17 cellular contexts compared by ENCODE assay signal in genomic region chr22:37154925-37155712, GRCh38. TPM values are rescaled to one million over a fixed set of nuclear protein-coding genes. Genes with fewer than 3 reads are reported as not detected.
A peak's percentile ranks its signal among the peaks of the same experiment; 100 is the strongest.
DNase-seq lines count a peak whose midpoint lies in the region; ATAC-seq and TF ChIP-seq lines count a peak whose summit lies in the region.
"Had no signal": no experiment of that assay in that cellular context is flagged by ENCODE, and none has a peak within 500 bp of the region (broad histone marks: within the 10 kb centered on the region; RNA-seq: fewer than 3 reads in every experiment).

No MANE protein-coding gene starts in this region.

- CTCF ChIA-PET in activated CD4-positive, alpha-beta memory T cell treated with anti-CD3 and anti-CD28 coated beads for 36 hours (lab: Charles Lee) = interaction anchor here (12.3 kb wide), 1 partner anchor 9 kb away, joined by 183 read pairs; no protein-coding TSS in a partner anchor
- CTCF ChIA-PET in activated CD4-positive, alpha-beta memory T cell treated with anti-CD3 and anti-CD28 coated beads, Interleukin-2, amount 10 ng/mL, durations not matched to agents 7 days and 5 days (lab: Charles Lee) = no interaction called here

- TF ChIP-seq CTCF in progenitor cell of endocrine pancreas (IDR thresholded peaks at IDR 0.05; ENCODE audit: unreplicated experiment) = no peak

- POLR2A ChIA-PET in activated CD4-positive, alpha-beta memory T cell treated with anti-CD3 and anti-CD28 coated beads for 36 hours (lab: Charles Lee) = no interaction called here
- POLR2A ChIA-PET in activated CD4-positive, alpha-beta memory T cell treated with anti-CD3 and anti-CD28 coated beads, Interleukin-2, amount 10 ng/mL, durations not matched to agents 7 days and 5 days (lab: Charles Lee) = no interaction called here

- H3K36me3 Mint-ChIP-seq in activated CD4-positive, alpha-beta memory T cell treated with anti-CD3 and anti-CD28 coated beads for 36 hours = peaks cover under 1% of the 10 kb centered on the region
- peaks cover 21% of the 10 kb centered on the region for H3K36me3 Mint-ChIP-seq in activated CD4-positive, alpha-beta memory T cell treated with anti-CD3 and anti-CD28 coated beads, Interleukin-2, amount 10 ng/mL, durations not matched to agents 7 days and 5 days (ENCODE audit: low read depth)
- H3K36me3 Mint-ChIP-seq in activated naive CD8-positive, alpha-beta T cell treated with anti-CD3 and anti-CD28 coated beads for 36 hours = peaks cover 1% of the 10 kb centered on the region
- H3K36me3 Mint-ChIP-seq in progenitor cell of endocrine pancreas (ENCODE audit: insufficient read depth) = peaks cover 3% of the 10 kb centered on the region
- H3K36me3 Mint-ChIP-seq: WTC11 had no signal

- intact Hi-C loops in activated CD4-positive, alpha-beta memory T cell treated with anti-CD3 and anti-CD28 coated beads for 36 hours (cut with micrococcal nuclease) = no loop called here

- no peak overlapping the region for H3K4me3 Mint-ChIP-seq in activated CD4-positive, alpha-beta memory T cell treated with anti-CD3 and anti-CD28 coated beads for 36 hours
- H3K4me3 Mint-ChIP-seq in activated CD4-positive, alpha-beta memory T cell treated with anti-CD3 and anti-CD28 coated beads, Interleukin-2, amount 10 ng/mL, durations not matched to agents 7 days and 5 days = no peak overlapping the region
- H3K4me3 Mint-ChIP-seq in activated naive CD8-positive, alpha-beta T cell treated with anti-CD3 and anti-CD28 coated beads for 36 hours = no peak overlapping the region
- no peak overlapping the region for H3K4me3 Mint-ChIP-seq in progenitor cell of endocrine pancreas (ENCODE audit: low read depth)
- H3K4me3 Mint-ChIP-seq: WTC11 had no signal

- peaks cover 53% of the 10 kb centered on the region for H3K4me1 Mint-ChIP-seq in activated CD4-positive, alpha-beta memory T cell treated with anti-CD3 and anti-CD28 coated beads for 36 hours (ENCODE audit: low read depth)
- peaks cover 67% of the 10 kb centered on the region for H3K4me1 Mint-ChIP-seq in activated CD4-positive, alpha-beta memory T cell treated with anti-CD3 and anti-CD28 coated beads, Interleukin-2, amount 10 ng/mL, durations not matched to agents 7 days and 5 days
- peaks cover 36% of the 10 kb centered on the region for H3K4me1 Mint-ChIP-seq in activated naive CD8-positive, alpha-beta T cell treated with anti-CD3 and anti-CD28 coated beads for 36 hours
- H3K4me1 Mint-ChIP-seq in progenitor cell of endocrine pancreas (ENCODE audit: low read depth) = no peaks in the 10 kb centered on the region

- peak overlapping the region; percentile 57 for H3K27ac Mint-ChIP-seq in activated CD4-positive, alpha-beta memory T cell treated with anti-CD3 and anti-CD28 coated beads for 36 hours
- no peak overlapping the region for H3K27ac Mint-ChIP-seq in activated CD4-positive, alpha-beta memory T cell treated with anti-CD3 and anti-CD28 coated beads, Interleukin-2, amount 10 ng/mL, durations not matched to agents 7 days and 5 days
- H3K27ac Mint-ChIP-seq in activated naive CD8-positive, alpha-beta T cell treated with anti-CD3 and anti-CD28 coated beads for 36 hours = peak overlapping the region; percentile 10
- peak overlapping the region; percentile 63 for H3K27ac Mint-ChIP-seq in progenitor cell of endocrine pancreas
- H3K27ac Mint-ChIP-seq: WTC11 had no signal

- no peaks in the 10 kb centered on the region for H3K27me3 Mint-ChIP-seq in activated CD4-positive, alpha-beta memory T cell treated with anti-CD3 and anti-CD28 coated beads for 36 hours
- no peaks in the 10 kb centered on the region for H3K27me3 Mint-ChIP-seq in activated CD4-positive, alpha-beta memory T cell treated with anti-CD3 and anti-CD28 coated beads, Interleukin-2, amount 10 ng/mL, durations not matched to agents 7 days and 5 days
- H3K27me3 Mint-ChIP-seq in activated naive CD8-positive, alpha-beta T cell treated with anti-CD3 and anti-CD28 coated beads for 36 hours = no peaks in the 10 kb centered on the region
- H3K27me3 Mint-ChIP-seq in progenitor cell of endocrine pancreas = peaks cover 32% of the 10 kb centered on the region

- peak; percentile 73 for DNase-seq in activated CD4-positive, alpha-beta memory T cell treated with anti-CD3 and anti-CD28 coated beads for 36 hours
- DNase-seq in activated CD4-positive, alpha-beta memory T cell treated with anti-CD3 and anti-CD28 coated beads, Interleukin-2, amount 10 ng/mL, durations not matched to agents 7 days and 5 days = no peak
- no peak for DNase-seq in activated naive CD8-positive, alpha-beta T cell treated with anti-CD3 and anti-CD28 coated beads for 36 hours
- DNase-seq in progenitor cell of endocrine pancreas (ENCODE audit: low spot score, unreplicated experiment) (no peak), retina (no peak), AG08396 (ENCODE audit: low spot score) (no peak), NOMO-1 treated with DMSO at 0.1 percent for 48 hours (lab: John Stamatoyannopoulos, UW; ENCODE audit: unreplicated experiment) (no peak)
- DNase-seq: adrenal gland, MV-4-11, naive B cell, NCI-H446, transverse colon had no signal

- peaks cover 13% of the 10 kb centered on the region for H3K9me3 Mint-ChIP-seq in activated CD4-positive, alpha-beta memory T cell treated with anti-CD3 and anti-CD28 coated beads for 36 hours
- peaks cover 13% of the 10 kb centered on the region for H3K9me3 Mint-ChIP-seq in activated CD4-positive, alpha-beta memory T cell treated with anti-CD3 and anti-CD28 coated beads, Interleukin-2, amount 10 ng/mL, durations not matched to agents 7 days and 5 days
- H3K9me3 Mint-ChIP-seq in activated naive CD8-positive, alpha-beta T cell treated with anti-CD3 and anti-CD28 coated beads for 36 hours = peaks cover 12% of the 10 kb centered on the region
- peaks cover 11% of the 10 kb centered on the region for H3K9me3 Mint-ChIP-seq in progenitor cell of endocrine pancreas (ENCODE audit: low read depth)

- ATAC-seq in HG02798 (IDR thresholded peaks at IDR 0.05; ENCODE audit: poor library complexity, unreplicated experiment) = peak; percentile 38
- ATAC-seq: foreskin keratinocyte, sciatic nerve, WTC11 had no signal

RNA-seq across cellular contexts. Expression of gene IL2RB, which starts 5.4 kb away (rescaled TPM):
- 100 to 1,000 TPM; 306 to 310 TPM for total RNA-seq in activated CD4-positive, alpha-beta memory T cell treated with anti-CD3 and anti-CD28 coated beads for 36 hours
- total RNA-seq in activated CD4-positive, alpha-beta memory T cell treated with anti-CD3 and anti-CD28 coated beads, Interleukin-2, amount 10 ng/mL, durations not matched to agents 7 days and 5 days = 100 to 1,000 TPM; 320 to 323 TPM
- total RNA-seq in activated naive CD8-positive, alpha-beta T cell treated with anti-CD3 and anti-CD28 coated beads for 36 hours = 100 to 1,000 TPM; 148 to 149 TPM
- total RNA-seq in progenitor cell of endocrine pancreas = not detected in 2 replicates
- total RNA-seq: dermis microvascular lymphatic vessel endothelial cell had no signal

RNA-seq across cellular contexts. Expression of gene C1QTNF6, which starts 32.9 kb away (rescaled TPM):
- total RNA-seq in activated CD4-positive, alpha-beta memory T cell treated with anti-CD3 and anti-CD28 coated beads for 36 hours = 10 to 100 TPM; 11.1 to 13.0 TPM
- 10 to 100 TPM; 10.2 to 10.3 TPM for total RNA-seq in activated CD4-positive, alpha-beta memory T cell treated with anti-CD3 and anti-CD28 coated beads, Interleukin-2, amount 10 ng/mL, durations not matched to agents 7 days and 5 days
- 1 to 10 TPM; 2.7 to 3.2 TPM for total RNA-seq in activated naive CD8-positive, alpha-beta T cell treated with anti-CD3 and anti-CD28 coated beads for 36 hours
- total RNA-seq in progenitor cell of endocrine pancreas = 13.8 and 14.5 TPM in 2 replicates

RNA-seq across cellular contexts. Expression of gene TMPRSS6, which starts 45.6 kb away (rescaled TPM):
- 10 to 100 TPM; 39.9 to 42.1 TPM for total RNA-seq in activated CD4-positive, alpha-beta memory T cell treated with anti-CD3 and anti-CD28 coated beads for 36 hours
- 10 to 100 TPM; 14.0 to 14.7 TPM for total RNA-seq in activated CD4-positive, alpha-beta memory T cell treated with anti-CD3 and anti-CD28 coated beads, Interleukin-2, amount 10 ng/mL, durations not matched to agents 7 days and 5 days
- total RNA-seq in activated naive CD8-positive, alpha-beta T cell treated with anti-CD3 and anti-CD28 coated beads for 36 hours = 1 to 10 TPM; 1.8 to 2.0 TPM
- 12.6 and 16.4 TPM in 2 replicates for total RNA-seq in progenitor cell of endocrine pancreas
- total RNA-seq: dermis microvascular lymphatic vessel endothelial cell, foreskin keratinocyte, sciatic nerve had no signal

RNA-seq across cellular contexts. Expression of gene SSTR3, which starts 57.2 kb away (rescaled TPM):
- total RNA-seq in activated CD4-positive, alpha-beta memory T cell treated with anti-CD3 and anti-CD28 coated beads for 36 hours = 1 to 10 TPM; 8.5 to 9.3 TPM
- 1 to 10 TPM; 3.4 to 3.9 TPM for total RNA-seq in activated CD4-positive, alpha-beta memory T cell treated with anti-CD3 and anti-CD28 coated beads, Interleukin-2, amount 10 ng/mL, durations not matched to agents 7 days and 5 days
- total RNA-seq in activated naive CD8-positive, alpha-beta T cell treated with anti-CD3 and anti-CD28 coated beads for 36 hours = 1 to 10 TPM; 7.1 to 7.4 TPM
- 1.3 and 1.9 TPM in 2 replicates for total RNA-seq in progenitor cell of endocrine pancreas
- total RNA-seq: dermis microvascular lymphatic vessel endothelial cell, foreskin keratinocyte, sciatic nerve had no signal

Comparison
In these comparisons a context has a peak if more than half of its experiments do, and no peak if none do; other contexts are left out.
1. RNA of gene IL2RB, which starts 5.4 kb away (total RNA-seq): 320 to 323 TPM in activated CD4-positive, alpha-beta memory T cell treated with anti-CD3 and anti-CD28 coated beads, Interleukin-2, amount 10 ng/mL, durations not matched to agents 7 days and 5 days, 306 to 310 TPM in activated CD4-positive, alpha-beta memory T cell treated with anti-CD3 and anti-CD28 coated beads for 36 hours and 148 to 149 TPM in activated naive CD8-positive, alpha-beta T cell treated with anti-CD3 and anti-CD28 coated beads for 36 hours; not detected in progenitor cell of endocrine pancreas; every median in the first group is over 100 times any median in the second.